1 cellular context compared by ENCODE assay signal in the genomic region with DNA sequence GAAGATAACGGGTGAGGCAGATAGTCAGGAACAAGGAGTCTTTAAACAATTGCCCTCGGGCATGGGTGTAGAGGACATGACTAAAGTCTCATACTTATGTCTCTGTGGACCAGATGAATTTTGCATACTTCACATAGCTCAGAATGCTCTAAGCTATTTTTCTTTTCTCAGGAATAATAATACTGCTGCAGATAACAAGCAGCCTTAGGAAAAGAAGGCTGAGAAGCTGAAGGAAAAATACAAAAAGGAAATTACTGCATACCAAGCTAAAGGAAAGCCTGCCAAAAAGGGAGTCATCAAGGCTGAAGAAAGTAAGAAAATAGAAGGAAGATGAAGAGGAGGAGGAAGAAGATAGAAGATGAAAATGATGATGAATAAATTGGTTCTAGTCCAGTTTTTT.
TF ChIP-seq lines count a peak whose summit lies in the region.

No MANE protein-coding gene starts in this region.

TF ChIP-seq in HCT116, 20 proteins besides CTCF, POLR2A, EP300 and RAD21 (continued from another document):
- TF ChIP-seq EZH2 (IDR thresholded peaks at IDR 0.05) (no peak), EZH2phosphoT487 (IDR thresholded peaks at IDR 0.05; ENCODE audit: borderline replicate concordance) (no peak), JUND (IDR thresholded peaks at IDR 0.05) (no peak), ATF3 (IDR thresholded peaks at IDR 0.05) (no peak), CBX3 (IDR thresholded peaks at IDR 0.05; ENCODE audit: low read depth) (no peak)
